35 cellular contexts compared by ENCODE assay signal in genomic region chr6:74567891-74568290, GRCh38.
"Had no signal": no experiment of that assay in that cellular context is flagged by ENCODE, and none has a peak within 500 bp of the region (broad histone marks: within the 10 kb centered on the region; RNA-seq: fewer than 3 reads in every experiment).

No MANE protein-coding gene starts in this region.

- DNase-seq: Kasumi-1, MG63, MM.1S, MV-4-11, NCI-H1048, NCI-H1092, NCI-H1092 treated with DMSO at 0.1 percent for 48 hours, NCI-H1105, NCI-H1105 treated with DMSO at 0.1 percent for 48 hours, NCI-H1417, NCI-H1417 treated with DMSO at 0.1 percent for 48 hours, NCI-H1436, NCI-H1436 treated with DMSO at 0.1 percent for 48 hours, NCI-H146, NCI-H1694, NCI-H1694 treated with DMSO at 0.1 percent for 48 hours, NCI-H187, NCI-H187 treated with DMSO at 0.1 percent for 48 hours, NCI-H1930, NCI-H2029, NCI-H2029 treated with DMSO at 0.1 percent for 48 hours, NCI-H2081, NCI-H2081 treated with DMSO at 0.1 percent for 48 hours, NCI-H2107, NCI-H2171, NCI-H2171 treated with DMSO at 0.1 percent for 48 hours, NCI-H2227 treated with DMSO at 0.1 percent for 48 hours, NCI-H226, NCI-H345, NCI-H446, NCI-H446 treated with DMSO at 0.1 percent for 48 hours, NCI-H510A, NCI-H510A treated with DMSO at 0.1 percent for 48 hours, NCI-H524, NCI-H524 treated with DMSO at 0.1 percent for 48 hours had no signal

- H3K27me3 ChIP-seq: MG63 had no signal

- H3K36me3 ChIP-seq: MG63 had no signal

- H3K9me3 ChIP-seq: MG63 had no signal

- H3K4me3 ChIP-seq: MG63 had no signal
